Comparison of ENCODE assay signal across 42 cellular contexts in genomic region chr19:55781112-55781511, GRCh38. TPM values are rescaled to one million over a fixed set of nuclear protein-coding genes. Genes with fewer than 3 reads are reported as not detected.
"Had no signal": no experiment of that assay in that cellular context is flagged by ENCODE, and none has a peak within 500 bp of the region (broad histone marks: within the 10 kb centered on the region; RNA-seq: fewer than 3 reads in every experiment).

No MANE protein-coding gene starts in this region.

- FAIRE-seq: astrocyte, bronchial epithelial cell had no signal

- H3K27ac Mint-ChIP-seq: activated naive CD4-positive, alpha-beta T cell treated with anti-CD3 and anti-CD28 coated beads for 36 hours; activated naive CD4-positive, alpha-beta T cell treated with anti-CD3 and anti-CD28 coated beads, Interleukin-2, amount 10 ng/mL, durations not matched to agents 7 days and 5 days; activated naive CD4-positive, alpha-beta T cell treated with anti-CD3 and anti-CD28 coated beads, Interleukin-2, amount 50 U/mL, for 24 hours; activated naive CD4-positive, alpha-beta T cell treated with anti-CD3 and anti-CD28 coated beads, Interleukin-2, amount 50 U/mL, for 72 hours; activated naive CD8-positive, alpha-beta T cell; activated naive CD8-positive, alpha-beta T cell treated with anti-CD3 and anti-CD28 coated beads for 36 hours; activated naive CD8-positive, alpha-beta T cell treated with anti-CD3 and anti-CD28 coated beads, Interleukin-2, amount 10 ng/mL, durations not matched to agents 7 days and 5 days; activated naive CD8-positive, alpha-beta T cell treated with anti-CD3 and anti-CD28 coated beads, Interleukin-2, amount 50 U/mL, for 24 hours; activated T-cell treated with anti-CD3 and anti-CD28 coated beads, Interleukin-2, amount 50 U/mL, for 24 hours; activated T-cell treated with anti-CD3 and anti-CD28 coated beads, Interleukin-2, amount 50 U/mL, for 72 hours; activated T-helper 1 cell treated with anti-CD3 and anti-CD28 coated beads, Interleukin-12 subunit alpha, Interleukin-12 subunit beta, Interleukin-2, Interleukin-4 antibody, amounts not matched to agents 30 ng/mL and 10 ng/mL and 1 ng/mL, durations not matched to agents 14 hours and 24 hours and 36 hours; activated T-helper 17 cell treated with anti-CD3 and anti-CD28 coated beads, Interleukin-2, amount 50 U/mL, for 72 hours; activated T-helper 2 cell treated with anti-CD3 and anti-CD28 coated beads, Interferon-gamma antibody, Interleukin-2, Interleukin-4, amounts not matched to agents 10 μg/mL and 5 μg/mL and 100 μg/mL, durations not matched to agents 14 hours and 24 hours and 36 hours; brain had no signal

- H3K27me3 ChIP-seq: ascending aorta, body of pancreas, brain microvascular endothelial cell, breast epithelium, cardiac muscle cell had no signal

- H3K4me1 ChIP-seq: adrenal gland, ascending aorta, body of pancreas, breast epithelium had no signal

- H3K27ac ChIP-seq: adrenal gland, ascending aorta, body of pancreas, brain microvascular endothelial cell, breast epithelium, cardiac muscle cell had no signal

- H3K4me3 Mint-ChIP-seq: activated naive CD4-positive, alpha-beta T cell treated with anti-CD3 and anti-CD28 coated beads for 36 hours; activated naive CD4-positive, alpha-beta T cell treated with anti-CD3 and anti-CD28 coated beads, Interleukin-2, amount 10 ng/mL, durations not matched to agents 7 days and 5 days; activated naive CD4-positive, alpha-beta T cell treated with anti-CD3 and anti-CD28 coated beads, Interleukin-2, amount 50 U/mL, for 24 hours; activated naive CD8-positive, alpha-beta T cell; activated naive CD8-positive, alpha-beta T cell treated with anti-CD3 and anti-CD28 coated beads for 36 hours; activated naive CD8-positive, alpha-beta T cell treated with anti-CD3 and anti-CD28 coated beads, Interleukin-2, amount 10 ng/mL, durations not matched to agents 7 days and 5 days; activated naive CD8-positive, alpha-beta T cell treated with anti-CD3 and anti-CD28 coated beads, Interleukin-2, amount 50 U/mL, for 24 hours; activated T-cell treated with anti-CD3 and anti-CD28 coated beads, Interleukin-2, amount 50 U/mL, for 24 hours; activated T-cell treated with anti-CD3 and anti-CD28 coated beads, Interleukin-2, amount 50 U/mL, for 4 hours; activated T-cell treated with anti-CD3 and anti-CD28 coated beads, Interleukin-2, amount 50 U/mL, for 72 hours; activated T-helper 1 cell treated with anti-CD3 and anti-CD28 coated beads, Interleukin-12 subunit alpha, Interleukin-12 subunit beta, Interleukin-2, Interleukin-4 antibody, amounts not matched to agents 30 ng/mL and 10 ng/mL and 1 ng/mL, durations not matched to agents 14 hours and 24 hours and 36 hours; activated T-helper 17 cell treated with anti-CD3 and anti-CD28 coated beads, Interleukin-2, amount 50 U/mL, for 72 hours; brain; central memory CD8-positive, alpha-beta T cell had no signal

- H3K36me3 Mint-ChIP-seq: activated naive CD4-positive, alpha-beta T cell treated with anti-CD3 and anti-CD28 coated beads, Interleukin-2, amount 10 ng/mL, durations not matched to agents 7 days and 5 days; activated naive CD4-positive, alpha-beta T cell treated with anti-CD3 and anti-CD28 coated beads, Interleukin-2, amount 50 U/mL, for 24 hours; activated naive CD4-positive, alpha-beta T cell treated with anti-CD3 and anti-CD28 coated beads, Interleukin-2, amount 50 U/mL, for 72 hours; activated naive CD8-positive, alpha-beta T cell; activated naive CD8-positive, alpha-beta T cell treated with anti-CD3 and anti-CD28 coated beads for 36 hours; activated naive CD8-positive, alpha-beta T cell treated with anti-CD3 and anti-CD28 coated beads, Interleukin-2, amount 10 ng/mL, durations not matched to agents 7 days and 5 days; brain had no signal

- H3K9me3 ChIP-seq: adrenal gland, ascending aorta, body of pancreas, breast epithelium had no signal

- H3K4me1 Mint-ChIP-seq: activated naive CD4-positive, alpha-beta T cell treated with anti-CD3 and anti-CD28 coated beads, Interleukin-2, amount 10 ng/mL, durations not matched to agents 7 days and 5 days; activated naive CD4-positive, alpha-beta T cell treated with anti-CD3 and anti-CD28 coated beads, Interleukin-2, amount 50 U/mL, for 24 hours; activated naive CD8-positive, alpha-beta T cell treated with anti-CD3 and anti-CD28 coated beads for 36 hours; activated naive CD8-positive, alpha-beta T cell treated with anti-CD3 and anti-CD28 coated beads, Interleukin-2, amount 10 ng/mL, durations not matched to agents 7 days and 5 days; activated naive CD8-positive, alpha-beta T cell treated with anti-CD3 and anti-CD28 coated beads, Interleukin-2, amount 50 U/mL, for 24 hours; activated T-helper 17 cell treated with anti-CD3 and anti-CD28 coated beads, Interleukin-2, amount 50 U/mL, for 72 hours; brain; central memory CD8-positive, alpha-beta T cell had no signal

- DNase-seq: activated effector memory CD4-positive, alpha-beta T cell treated with anti-CD3 and anti-CD28 coated beads, Interleukin-2, amount 50 U/mL, for 16 hours; activated effector memory CD4-positive, alpha-beta T cell treated with Interleukin-2 at 50 U/mL for 16 hours; activated gamma-delta T cell; activated gamma-delta T cell treated with Interleukin-2 at 50 U/mL for 16 hours; activated naive CD4-positive, alpha-beta T cell; activated naive CD4-positive, alpha-beta T cell treated with anti-CD3 and anti-CD28 coated beads for 36 hours; activated naive CD4-positive, alpha-beta T cell treated with anti-CD3 and anti-CD28 coated beads, Interleukin-2, amount 10 ng/mL, durations not matched to agents 7 days and 5 days; activated naive CD4-positive, alpha-beta T cell treated with anti-CD3 and anti-CD28 coated beads, Interleukin-2, amount 50 U/mL, for 16 hours; activated naive CD4-positive, alpha-beta T cell treated with Interleukin-2 at 50 U/mL for 16 hours; activated naive CD8-positive, alpha-beta T cell treated with anti-CD3 and anti-CD28 coated beads for 36 hours; activated naive CD8-positive, alpha-beta T cell treated with anti-CD3 and anti-CD28 coated beads, Interleukin-2, amount 10 ng/mL, durations not matched to agents 7 days and 5 days; activated naive CD8-positive, alpha-beta T cell treated with anti-CD3 and anti-CD28 coated beads, Interleukin-2, amount 50 U/mL, for 24 hours; activated T-cell treated with anti-CD3 and anti-CD28 coated beads, Interleukin-2, amount 50 U/mL, for 24 hours; activated T-cell treated with anti-CD3 and anti-CD28 coated beads, Interleukin-2, amount 50 U/mL, for 4 hours; activated T-cell treated with anti-CD3 and anti-CD28 coated beads, Interleukin-2, amount 50 U/mL, for 48 hours; activated T-cell treated with anti-CD3 and anti-CD28 coated beads, Interleukin-2, amount 50 U/mL, for 72 hours; adrenal gland; amniotic stem cell; amygdala; anterior cingulate cortex; body of pancreas; brain microvascular endothelial cell; caudate nucleus; central memory CD4-positive, alpha-beta T cell; cerebellar nuclear complex had no signal

- H3K27me3 Mint-ChIP-seq: activated naive CD8-positive, alpha-beta T cell treated with anti-CD3 and anti-CD28 coated beads, Interleukin-2, amount 10 ng/mL, durations not matched to agents 7 days and 5 days had no signal

- ATAC-seq: activated naive CD4-positive, alpha-beta T cell treated with anti-CD3 and anti-CD28 coated beads, Interleukin-2, amount 50 U/mL, for 72 hours; activated naive CD8-positive, alpha-beta T cell treated with anti-CD3 and anti-CD28 coated beads, Interleukin-2, amount 50 U/mL, for 24 hours; activated T-cell treated with anti-CD3 and anti-CD28 coated beads, Interleukin-2, amount 50 U/mL, for 4 hours; activated T-cell treated with anti-CD3 and anti-CD28 coated beads, Interleukin-2, amount 50 U/mL, for 72 hours; activated T-helper 17 cell treated with anti-CD3 and anti-CD28 coated beads, Interleukin-2, amount 50 U/mL, for 72 hours; body of pancreas had no signal

- H3K4me3 ChIP-seq: adrenal gland, ascending aorta, body of pancreas, breast epithelium, cardiac muscle cell had no signal

- H3K36me3 ChIP-seq: adrenal gland, ascending aorta, brain microvascular endothelial cell, breast epithelium, cardiac muscle cell had no signal

- H3K9me3 Mint-ChIP-seq: activated naive CD4-positive, alpha-beta T cell treated with anti-CD3 and anti-CD28 coated beads for 36 hours; activated naive CD4-positive, alpha-beta T cell treated with anti-CD3 and anti-CD28 coated beads, Interleukin-2, amount 10 ng/mL, durations not matched to agents 7 days and 5 days; activated naive CD4-positive, alpha-beta T cell treated with anti-CD3 and anti-CD28 coated beads, Interleukin-2, amount 50 U/mL, for 24 hours; activated naive CD8-positive, alpha-beta T cell treated with anti-CD3 and anti-CD28 coated beads for 36 hours; activated naive CD8-positive, alpha-beta T cell treated with anti-CD3 and anti-CD28 coated beads, Interleukin-2, amount 10 ng/mL, durations not matched to agents 7 days and 5 days; activated naive CD8-positive, alpha-beta T cell treated with anti-CD3 and anti-CD28 coated beads, Interleukin-2, amount 50 U/mL, for 24 hours; activated T-cell treated with anti-CD3 and anti-CD28 coated beads, Interleukin-2, amount 50 U/mL, for 24 hours; activated T-cell treated with anti-CD3 and anti-CD28 coated beads, Interleukin-2, amount 50 U/mL, for 4 hours; activated T-cell treated with anti-CD3 and anti-CD28 coated beads, Interleukin-2, amount 50 U/mL, for 72 hours; activated T-helper 17 cell treated with anti-CD3 and anti-CD28 coated beads, Interleukin-2, amount 50 U/mL, for 72 hours; central memory CD8-positive, alpha-beta T cell had no signal

RNA-seq across cellular contexts. Expression of gene RFPL4AL1, which starts 12.2 kb away (rescaled TPM):
- total RNA-seq: activated naive CD4-positive, alpha-beta T cell treated with anti-CD3 and anti-CD28 coated beads for 36 hours; activated naive CD4-positive, alpha-beta T cell treated with anti-CD3 and anti-CD28 coated beads, Interleukin-2, amount 50 U/mL, for 72 hours; activated naive CD8-positive, alpha-beta T cell treated with anti-CD3 and anti-CD28 coated beads for 36 hours; activated naive CD8-positive, alpha-beta T cell treated with anti-CD3 and anti-CD28 coated beads, Interleukin-2, amount 10 ng/mL, durations not matched to agents 7 days and 5 days; activated T-cell treated with anti-CD3 and anti-CD28 coated beads, Interleukin-2, amount 50 U/mL, for 4 hours; activated T-cell treated with anti-CD3 and anti-CD28 coated beads, Interleukin-2, amount 50 U/mL, for 72 hours; activated T-helper 1 cell treated with anti-CD3 and anti-CD28 coated beads, Interleukin-12 subunit alpha, Interleukin-12 subunit beta, Interleukin-2, Interleukin-4 antibody, amounts not matched to agents 30 ng/mL and 10 ng/mL and 1 ng/mL, durations not matched to agents 14 hours and 24 hours and 36 hours; activated T-helper 17 cell treated with anti-CD3 and anti-CD28 coated beads, Interleukin-2, amount 50 U/mL, for 72 hours; activated T-helper 2 cell treated with anti-CD3 and anti-CD28 coated beads, Interferon-gamma antibody, Interleukin-2, Interleukin-4, amounts not matched to agents 10 μg/mL and 5 μg/mL and 100 μg/mL, durations not matched to agents 14 hours and 24 hours and 36 hours; adrenal gland; ascending aorta; astrocyte; breast epithelium; bronchial epithelial cell; cardiac muscle cell; cerebellum; chondrocyte had no signal
- polyA plus RNA-seq: adipose tissue, adrenal gland, cardiac muscle cell had no signal

RNA-seq across cellular contexts. Expression of gene RFPL4A, which starts 22.2 kb away (rescaled TPM):
- total RNA-seq: activated naive CD4-positive, alpha-beta T cell treated with anti-CD3 and anti-CD28 coated beads for 36 hours; activated naive CD4-positive, alpha-beta T cell treated with anti-CD3 and anti-CD28 coated beads, Interleukin-2, amount 50 U/mL, for 72 hours; activated naive CD8-positive, alpha-beta T cell treated with anti-CD3 and anti-CD28 coated beads for 36 hours; activated naive CD8-positive, alpha-beta T cell treated with anti-CD3 and anti-CD28 coated beads, Interleukin-2, amount 10 ng/mL, durations not matched to agents 7 days and 5 days; activated T-cell treated with anti-CD3 and anti-CD28 coated beads, Interleukin-2, amount 50 U/mL, for 4 hours; activated T-cell treated with anti-CD3 and anti-CD28 coated beads, Interleukin-2, amount 50 U/mL, for 72 hours; activated T-helper 1 cell treated with anti-CD3 and anti-CD28 coated beads, Interleukin-12 subunit alpha, Interleukin-12 subunit beta, Interleukin-2, Interleukin-4 antibody, amounts not matched to agents 30 ng/mL and 10 ng/mL and 1 ng/mL, durations not matched to agents 14 hours and 24 hours and 36 hours; activated T-helper 17 cell treated with anti-CD3 and anti-CD28 coated beads, Interleukin-2, amount 50 U/mL, for 72 hours; activated T-helper 2 cell treated with anti-CD3 and anti-CD28 coated beads, Interferon-gamma antibody, Interleukin-2, Interleukin-4, amounts not matched to agents 10 μg/mL and 5 μg/mL and 100 μg/mL, durations not matched to agents 14 hours and 24 hours and 36 hours; ascending aorta; body of pancreas; breast epithelium; bronchial epithelial cell; cardiac muscle cell; cerebellum; chondrocyte had no signal
- polyA plus RNA-seq: adipose tissue, adrenal gland, cardiac muscle cell had no signal

RNA-seq across cellular contexts. Expression of gene NLRP9, which starts 42.9 kb away (rescaled TPM):
- total RNA-seq: activated naive CD4-positive, alpha-beta T cell treated with anti-CD3 and anti-CD28 coated beads for 36 hours; activated naive CD8-positive, alpha-beta T cell treated with anti-CD3 and anti-CD28 coated beads for 36 hours; activated naive CD8-positive, alpha-beta T cell treated with anti-CD3 and anti-CD28 coated beads, Interleukin-2, amount 10 ng/mL, durations not matched to agents 7 days and 5 days; activated T-cell treated with anti-CD3 and anti-CD28 coated beads, Interleukin-2, amount 50 U/mL, for 4 hours; activated T-cell treated with anti-CD3 and anti-CD28 coated beads, Interleukin-2, amount 50 U/mL, for 72 hours; activated T-helper 1 cell treated with anti-CD3 and anti-CD28 coated beads, Interleukin-12 subunit alpha, Interleukin-12 subunit beta, Interleukin-2, Interleukin-4 antibody, amounts not matched to agents 30 ng/mL and 10 ng/mL and 1 ng/mL, durations not matched to agents 14 hours and 24 hours and 36 hours; activated T-helper 17 cell treated with anti-CD3 and anti-CD28 coated beads, Interleukin-2, amount 50 U/mL, for 72 hours; activated T-helper 2 cell treated with anti-CD3 and anti-CD28 coated beads, Interferon-gamma antibody, Interleukin-2, Interleukin-4, amounts not matched to agents 10 μg/mL and 5 μg/mL and 100 μg/mL, durations not matched to agents 14 hours and 24 hours and 36 hours; adrenal gland; ascending aorta; astrocyte; body of pancreas; breast epithelium; bronchial epithelial cell; cardiac muscle cell; cardiac septum; cerebellum; chondrocyte had no signal
- polyA plus RNA-seq: adipose tissue, adrenal gland, cardiac muscle cell had no signal

RNA-seq across cellular contexts. Expression of gene NLRP11, which starts 50.7 kb away (rescaled TPM):
- total RNA-seq: activated naive CD8-positive, alpha-beta T cell treated with anti-CD3 and anti-CD28 coated beads, Interleukin-2, amount 10 ng/mL, durations not matched to agents 7 days and 5 days; activated T-cell treated with anti-CD3 and anti-CD28 coated beads, Interleukin-2, amount 50 U/mL, for 72 hours; activated T-helper 1 cell treated with anti-CD3 and anti-CD28 coated beads, Interleukin-12 subunit alpha, Interleukin-12 subunit beta, Interleukin-2, Interleukin-4 antibody, amounts not matched to agents 30 ng/mL and 10 ng/mL and 1 ng/mL, durations not matched to agents 14 hours and 24 hours and 36 hours; activated T-helper 2 cell treated with anti-CD3 and anti-CD28 coated beads, Interferon-gamma antibody, Interleukin-2, Interleukin-4, amounts not matched to agents 10 μg/mL and 5 μg/mL and 100 μg/mL, durations not matched to agents 14 hours and 24 hours and 36 hours; ascending aorta; astrocyte; body of pancreas; bronchial epithelial cell; cardiac muscle cell; cardiac septum; chondrocyte had no signal
- polyA plus RNA-seq: adrenal gland, cardiac muscle cell had no signal

RNA-seq across cellular contexts. Expression of gene NLRP4, which starts 55.2 kb away (rescaled TPM):
- total RNA-seq: activated naive CD4-positive, alpha-beta T cell treated with anti-CD3 and anti-CD28 coated beads for 36 hours; activated naive CD4-positive, alpha-beta T cell treated with anti-CD3 and anti-CD28 coated beads, Interleukin-2, amount 50 U/mL, for 72 hours; activated naive CD8-positive, alpha-beta T cell treated with anti-CD3 and anti-CD28 coated beads for 36 hours; activated naive CD8-positive, alpha-beta T cell treated with anti-CD3 and anti-CD28 coated beads, Interleukin-2, amount 10 ng/mL, durations not matched to agents 7 days and 5 days; activated T-cell treated with anti-CD3 and anti-CD28 coated beads, Interleukin-2, amount 50 U/mL, for 4 hours; activated T-cell treated with anti-CD3 and anti-CD28 coated beads, Interleukin-2, amount 50 U/mL, for 72 hours; activated T-helper 1 cell treated with anti-CD3 and anti-CD28 coated beads, Interleukin-12 subunit alpha, Interleukin-12 subunit beta, Interleukin-2, Interleukin-4 antibody, amounts not matched to agents 30 ng/mL and 10 ng/mL and 1 ng/mL, durations not matched to agents 14 hours and 24 hours and 36 hours; activated T-helper 17 cell treated with anti-CD3 and anti-CD28 coated beads, Interleukin-2, amount 50 U/mL, for 72 hours; activated T-helper 2 cell treated with anti-CD3 and anti-CD28 coated beads, Interferon-gamma antibody, Interleukin-2, Interleukin-4, amounts not matched to agents 10 μg/mL and 5 μg/mL and 100 μg/mL, durations not matched to agents 14 hours and 24 hours and 36 hours; adrenal gland; ascending aorta; astrocyte; body of pancreas; breast epithelium; bronchial epithelial cell; cardiac muscle cell; cardiac septum; cerebellum; chondrocyte had no signal
- polyA plus RNA-seq: adipose tissue, adrenal gland, cardiac muscle cell had no signal
